1 cellular context compared by ENCODE assay signal in genomic region chr6:20401403-20402180, GRCh38.
TF ChIP-seq lines count a peak whose summit lies in the region.

Gene E2F3, plus strand, starts transcription at chr6:20401879. Its CDS starts 354 bp downstream, at chr6:20402233.

TF ChIP-seq in K562, 482 proteins besides CTCF, POLR2A, EP300 and RAD21 (continued from another document and continues in another):
- TF ChIP-seq ZBTB1 (CRISPR knock-in tag; IDR thresholded peaks at IDR 0.05; ENCODE audit: borderline replicate concordance, low read depth): no peak
- TF ChIP-seq HMGXB4 (CRISPR knock-in tag; IDR thresholded peaks at IDR 0.05): peak; percentile 76; the same call in 1 of the 2 replicates
- peak; percentile 58; the same call in 1 of the 2 replicates for TF ChIP-seq DMBX1 (CRISPR knock-in tag; IDR thresholded peaks at IDR 0.05; ENCODE audit: borderline replicate concordance)
- TF ChIP-seq SAFB (IDR thresholded peaks at IDR 0.05; ENCODE audit: borderline replicate concordance, low read depth, low read length): no peak
- TF ChIP-seq SP1 (CRISPR knock-in tag; IDR thresholded peaks at IDR 0.05): peak; percentile 93
- TF ChIP-seq ZNF184 (CRISPR knock-in tag; IDR thresholded peaks at IDR 0.05): no peak
- 0 out of 2 replicates have a peak, but pooled peaks have one; percentile 41 for TF ChIP-seq TARDBP (IDR thresholded peaks at IDR 0.05)
- no peak for TF ChIP-seq ZNF124 (CRISPR knock-in tag; IDR thresholded peaks at IDR 0.05)
- TF ChIP-seq ATF6 (CRISPR knock-in tag; IDR thresholded peaks at IDR 0.05): peak; percentile 100
- peak; percentile 98 for TF ChIP-seq FOXP1 (CRISPR knock-in tag; IDR thresholded peaks at IDR 0.05)
- TF ChIP-seq ZNF175 (CRISPR knock-in tag; IDR thresholded peaks at IDR 0.05; ENCODE audit: low read depth): 0 out of 2 replicates have a peak, but pooled peaks have one; percentile 23
- TF ChIP-seq OTX1 (CRISPR knock-in tag; IDR thresholded peaks at IDR 0.05): no peak
- TF ChIP-seq KDM1A (IDR thresholded peaks at IDR 0.05): no peak
- peak; percentile 68; the same call in 1 of the 2 replicates for TF ChIP-seq ZNF224 (CRISPR knock-in tag; IDR thresholded peaks at IDR 0.05)
- peak; percentile 50 for TF ChIP-seq TEAD4 (IDR thresholded peaks at IDR 0.05; ENCODE audit: low read length)
- no peak for TF ChIP-seq TEAD4 (CRISPR knock-in tag; IDR thresholded peaks at IDR 0.05; ENCODE audit: borderline replicate concordance)
- peak; percentile 69; the same call in 1 of the 2 replicates for TF ChIP-seq THAP12 (CRISPR knock-in tag; IDR thresholded peaks at IDR 0.05)
- TF ChIP-seq GTF3C2 (IDR thresholded peaks at IDR 0.05; ENCODE audit: borderline replicate concordance, extremely low read depth, insufficient read length): no peak
- 0 out of 2 replicates have a peak, but pooled peaks have one; percentile 37 for TF ChIP-seq ZKSCAN1 (IDR thresholded peaks at IDR 0.05; ENCODE audit: low read depth, low read length)
- 0 out of 2 replicates have a peak, but pooled peaks have one; percentile 15 for TF ChIP-seq SOX6 (IDR thresholded peaks at IDR 0.05)
- peak; percentile 32; the same call in 1 of the 2 replicates for TF ChIP-seq RAD51 (IDR thresholded peaks at IDR 0.05; ENCODE audit: borderline replicate concordance, low read depth)
- no peak for TF ChIP-seq TCFL5 (CRISPR knock-in tag; conservative IDR thresholded peaks at IDR 0.05)
- no peak for TF ChIP-seq BRF1 (IDR thresholded peaks at IDR 0.05; ENCODE audit: borderline replicate concordance, extremely low read depth, insufficient read length)
- TF ChIP-seq ZNF407 (IDR thresholded peaks at IDR 0.05; ENCODE audit: low read depth): no peak
- peak; percentile 67; the same call in 1 of the 2 replicates for TF ChIP-seq CGGBP1 (CRISPR knock-in tag; IDR thresholded peaks at IDR 0.05)
- peak in 1 of 2 experiments; percentile 98; a peak in 2 of 4 replicates for TF ChIP-seq MLX (CRISPR knock-in tag; conservative IDR thresholded peaks at IDR 0.05)
- TF ChIP-seq ARID4B (CRISPR knock-in tag; IDR thresholded peaks at IDR 0.05): peak; percentile 97
- TF ChIP-seq ZNF277 (CRISPR knock-in tag; IDR thresholded peaks at IDR 0.05; ENCODE audit: borderline replicate concordance): no peak
- TF ChIP-seq SMC3 (conservative IDR thresholded peaks at IDR 0.05; ENCODE audit: insufficient read depth, low read depth, low read length): no peak
